17 cellular contexts compared by ENCODE assay signal in the genomic region with DNA sequence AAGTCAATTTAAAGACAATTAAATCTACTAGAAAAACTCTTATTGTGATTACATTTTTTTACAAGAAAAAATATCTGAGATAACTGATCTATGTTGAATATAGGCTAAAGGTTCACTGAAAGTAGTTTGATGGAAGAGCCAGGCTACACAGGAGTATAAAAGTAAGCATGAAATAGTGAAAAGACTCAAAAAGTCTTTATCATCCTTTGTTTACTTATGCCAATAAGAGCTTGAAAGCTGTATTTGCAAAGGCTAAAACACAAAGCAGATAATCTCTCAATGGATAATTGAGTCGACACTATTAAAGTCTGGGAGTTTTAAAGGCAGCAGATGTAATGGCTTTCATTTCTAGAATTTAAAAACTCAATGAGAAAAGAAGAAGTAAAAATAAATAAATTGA.
"Had no signal": no experiment of that assay in that cellular context is flagged by ENCODE, and none has a peak within 500 bp of the region (broad histone marks: within the 10 kb centered on the region; RNA-seq: fewer than 3 reads in every experiment).

No MANE protein-coding gene starts in this region.

- H3K27me3 ChIP-seq: heart right ventricle, vagina had no signal

- DNase-seq: activated CD4-positive, alpha-beta memory T cell treated with anti-CD3 and anti-CD28 coated beads for 36 hours; activated CD4-positive, alpha-beta T cell treated with anti-CD3 and anti-CD28 coated beads for 48 hours; activated naive CD4-positive, alpha-beta T cell treated with Interleukin-2 at 50 U/mL for 16 hours; activated T-cell treated with anti-CD3 and anti-CD28 coated beads, Interleukin-2, amount 50 U/mL, for 48 hours; amygdala; cortex of kidney; heart right ventricle; immature natural killer cell; left ventricle myocardium inferior; mammary epithelial cell; naive thymus-derived CD8-positive, alpha-beta T cell; retina; stimulated activated CD4-positive, alpha-beta T cell treated with anti-CD3 and anti-CD28 coated beads, Interleukin-4, amount 100 ng/mL, for 1 hour; stimulated activated naive CD4-positive, alpha-beta T cell treated with Interleukin-2 at 50 U/mL for 16 hours had no signal

- H3K36me3 ChIP-seq: left ventricle myocardium inferior, thoracic aorta, vagina had no signal

- H3K4me3 ChIP-seq: heart right ventricle, left ventricle myocardium inferior, thoracic aorta, vagina had no signal

- H3K9me3 ChIP-seq: heart right ventricle, thoracic aorta, vagina had no signal

- H3K27ac ChIP-seq: epithelial cell of prostate, heart right ventricle, left ventricle myocardium inferior, thoracic aorta, vagina had no signal
